Comparison of ENCODE assay signal across 1 cellular context in genomic region chr10:11831520-11831951, GRCh38.
TF ChIP-seq lines count a peak whose summit lies in the region.

No MANE protein-coding gene starts in this region.

TF ChIP-seq in HepG2, 621 proteins besides CTCF, POLR2A, EP300 and RAD21 (continued from another document and continues in another):
- TF ChIP-seq ATF7-NPFF (CRISPR knock-in tag; IDR thresholded peaks at IDR 0.05; ENCODE audit: low read depth) = no peak
- no peak for TF ChIP-seq MTF1 (CRISPR knock-in tag; IDR thresholded peaks at IDR 0.05)
- peak; percentile 63 for TF ChIP-seq ZEB1 (IDR thresholded peaks at IDR 0.05; ENCODE audit: insufficient replicate concordance, low read depth)
- no peak for TF ChIP-seq DPF2 (CRISPR knock-in tag; IDR thresholded peaks at IDR 0.05; ENCODE audit: borderline replicate concordance, low read depth)
- TF ChIP-seq ZFP41 (CRISPR knock-in tag; IDR thresholded peaks at IDR 0.05; ENCODE audit: borderline replicate concordance) = no peak
- TF ChIP-seq GFI1 (CRISPR knock-in tag; IDR thresholded peaks at IDR 0.05; ENCODE audit: borderline replicate concordance) = peak; percentile 98
- no peak for TF ChIP-seq ZNF432 (CRISPR knock-in tag; IDR thresholded peaks at IDR 0.05; ENCODE audit: borderline replicate concordance)
- 0 out of 2 replicates have a peak, but pooled peaks have one; percentile 29 for TF ChIP-seq ZGPAT (CRISPR knock-in tag; IDR thresholded peaks at IDR 0.05)
- TF ChIP-seq SOX13 (IDR thresholded peaks at IDR 0.05) = peak; percentile 32; the same call in 1 of the 2 replicates
- peak in 1 of 2 experiments; percentile 67; a peak in 2 of 4 replicates for TF ChIP-seq SOX13 (CRISPR knock-in tag; conservative IDR thresholded peaks at IDR 0.05 in 1 of 2, IDR thresholded peaks at IDR 0.05 in 1 of 2)
- no peak for TF ChIP-seq BCL3 (CRISPR knock-in tag; IDR thresholded peaks at IDR 0.05)
- no peak for TF ChIP-seq U2AF1 (optimal IDR thresholded peaks at IDR 0.05; ENCODE audit: low read depth, low read length)
- no peak for TF ChIP-seq SRSF9 (IDR thresholded peaks at IDR 0.05; ENCODE audit: borderline replicate concordance, insufficient read depth, low read depth, low read length, poor library complexity, severe bottlenecking)
- no peak for TF ChIP-seq MXD3 (CRISPR knock-in tag; IDR thresholded peaks at IDR 0.05)
- no peak for TF ChIP-seq NCOA1 (CRISPR knock-in tag; IDR thresholded peaks at IDR 0.05)
- TF ChIP-seq KDM4B (CRISPR knock-in tag; IDR thresholded peaks at IDR 0.05) = no peak
- TF ChIP-seq ZFX (CRISPR knock-in tag; IDR thresholded peaks at IDR 0.05; ENCODE audit: low read depth) = peak; percentile 42; the same call in 1 of the 2 replicates
- TF ChIP-seq HMG20A (CRISPR knock-in tag; IDR thresholded peaks at IDR 0.05; ENCODE audit: borderline replicate concordance) = peak; percentile 83
- TF ChIP-seq GLI4 (CRISPR knock-in tag; IDR thresholded peaks at IDR 0.05; ENCODE audit: borderline replicate concordance) = no peak
- TF ChIP-seq CCDC6 (CRISPR knock-in tag; IDR thresholded peaks at IDR 0.05) = no peak
- no peak for TF ChIP-seq HOMEZ (CRISPR knock-in tag; IDR thresholded peaks at IDR 0.05; ENCODE audit: low read depth)
- TF ChIP-seq KAT7 (CRISPR knock-in tag; IDR thresholded peaks at IDR 0.05; ENCODE audit: borderline replicate concordance) = no peak
- peak; percentile 97 for TF ChIP-seq CEBPG (CRISPR knock-in tag; IDR thresholded peaks at IDR 0.05)
- 0 out of 2 replicates have a peak, but pooled peaks have one; percentile 40 for TF ChIP-seq ZNF512B (CRISPR knock-in tag; IDR thresholded peaks at IDR 0.05; ENCODE audit: borderline replicate concordance)
- TF ChIP-seq ZFP62 (CRISPR knock-in tag; IDR thresholded peaks at IDR 0.05) = no peak
- 0 out of 2 replicates have a peak, but pooled peaks have one; percentile 14 for TF ChIP-seq HNF1A (IDR thresholded peaks at IDR 0.05; ENCODE audit: low read depth)
- TF ChIP-seq HNF1A (CRISPR knock-in tag; IDR thresholded peaks at IDR 0.05; ENCODE audit: borderline replicate concordance) = no peak
- 0 out of 2 replicates have a peak, but pooled peaks have one; percentile 20 for TF ChIP-seq TCF7 (IDR thresholded peaks at IDR 0.05; ENCODE audit: low read depth)
- no peak for TF ChIP-seq ZNF383 (CRISPR knock-in tag; IDR thresholded peaks at IDR 0.05; ENCODE audit: borderline replicate concordance)
- TF ChIP-seq ATRX (CRISPR knock-in tag; IDR thresholded peaks at IDR 0.05; ENCODE audit: borderline replicate concordance) = no peak
- TF ChIP-seq YY1 (IDR thresholded peaks at IDR 0.05; ENCODE audit: insufficient read depth, insufficient replicate concordance, low read depth, low read length) = no peak
- no peak for TF ChIP-seq E2F2 (CRISPR knock-in tag; IDR thresholded peaks at IDR 0.05; ENCODE audit: borderline replicate concordance)
- TF ChIP-seq ZNF607 (CRISPR knock-in tag; IDR thresholded peaks at IDR 0.05; ENCODE audit: borderline replicate concordance) = no peak
- TF ChIP-seq ZNF660 (CRISPR knock-in tag; IDR thresholded peaks at IDR 0.05; ENCODE audit: borderline replicate concordance, low read depth) = no peak
- peak; percentile 56; the same call in 1 of the 2 replicates for TF ChIP-seq HNF4G (IDR thresholded peaks at IDR 0.05; ENCODE audit: borderline replicate concordance, low read depth, low read length)
- no peak for TF ChIP-seq HNF4G (CRISPR knock-in tag; IDR thresholded peaks at IDR 0.05; ENCODE audit: borderline replicate concordance, low read depth)
- TF ChIP-seq YEATS4 (CRISPR knock-in tag; IDR thresholded peaks at IDR 0.05; ENCODE audit: borderline replicate concordance) = peak; percentile 28; the same call in 1 of the 2 replicates
- TF ChIP-seq NCOR1 (IDR thresholded peaks at IDR 0.05; ENCODE audit: borderline replicate concordance, low read length) = peak; percentile 48; the same call in 1 of the 2 replicates
- TF ChIP-seq PAXIP1 (CRISPR knock-in tag; conservative IDR thresholded peaks at IDR 0.05) = peak; percentile 67
- TF ChIP-seq PHF8 (CRISPR knock-in tag; IDR thresholded peaks at IDR 0.05) = 0 out of 2 replicates have a peak, but pooled peaks have one; percentile 23
- TF ChIP-seq DMAP1 (CRISPR knock-in tag; IDR thresholded peaks at IDR 0.05) = 0 out of 2 replicates have a peak, but pooled peaks have one; percentile 2
- no peak for TF ChIP-seq ZMYM3 (CRISPR knock-in tag; IDR thresholded peaks at IDR 0.05)
- TF ChIP-seq ONECUT2 (CRISPR knock-in tag; IDR thresholded peaks at IDR 0.05) = peak; percentile 57; the same call in 1 of the 2 replicates
- no peak for TF ChIP-seq HNRNPLL (IDR thresholded peaks at IDR 0.05; ENCODE audit: low read depth, low read length, poor library complexity, severe bottlenecking)
- peak; percentile 87 for TF ChIP-seq GATAD2A (CRISPR knock-in tag; IDR thresholded peaks at IDR 0.05)
- no peak for TF ChIP-seq ZNF704 (CRISPR knock-in tag; IDR thresholded peaks at IDR 0.05; ENCODE audit: borderline replicate concordance)
- peak; percentile 68 for TF ChIP-seq ASH2L (IDR thresholded peaks at IDR 0.05; ENCODE audit: insufficient read length, low read depth, low read length)
